8 cellular contexts compared by ENCODE assay signal in the genomic region with DNA sequence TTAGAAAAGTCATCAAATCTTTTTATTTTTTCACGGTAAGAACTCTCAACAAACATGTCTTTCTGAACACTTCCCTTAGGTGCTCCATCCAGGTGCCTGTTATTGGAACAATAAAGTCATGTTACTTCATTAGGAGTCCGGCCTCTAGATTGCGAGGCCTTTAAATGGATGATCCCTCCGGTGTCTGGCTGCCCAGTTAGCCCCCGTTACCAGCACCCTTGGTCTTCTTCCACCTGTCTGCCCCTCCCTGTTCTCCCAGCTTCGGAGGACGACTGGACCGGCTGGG. TPM values are rescaled to one million over a fixed set of nuclear protein-coding genes. Genes with fewer than 3 reads are reported as not detected.
DNase-seq lines count a peak whose midpoint lies in the region; ATAC-seq and TF ChIP-seq lines count a peak whose summit lies in the region.

No MANE protein-coding gene starts in this region.

- DNase-seq in activated CD8-positive, alpha-beta memory T cell treated with anti-CD3 and anti-CD28 coated beads, Interleukin-2, amount 10 ng/mL, durations not matched to agents 7 days and 5 days: no peak
- DNase-seq in activated CD8-positive, alpha-beta memory T cell treated with anti-CD3 and anti-CD28 coated beads for 24 hours: no peak
- no peak for DNase-seq in activated naive CD8-positive, alpha-beta T cell treated with anti-CD3 and anti-CD28 coated beads for 36 hours
- DNase-seq in left lung (no peak), thoracic aorta (ENCODE audit: low spot score) (no peak), NCI-H526 (lab: John Stamatoyannopoulos, UW) (no peak)
- DNase-seq in activated CD8-positive, alpha-beta memory T cell treated with anti-CD3 and anti-CD28 coated beads, Interleukin-2, amount 50 U/mL, for 4 hours: no peak

- H3K4me1 ChIP-seq in left lung (peaks cover 7 to 31% of the 10 kb centered on the region in 2 donors), thoracic aorta (ENCODE audit: control insufficient read depth in 1 of 2, low read depth in 2 of 2) (peaks cover 5 to 26% of the 10 kb centered on the region in 2 donors)

- H3K27ac ChIP-seq in left lung (peak overlapping the region; percentile 85 to 86), thoracic aorta (peak overlapping the region; percentile 73 to 86)

- H3K27me3 ChIP-seq in left lung (no peaks in the 10 kb centered on the region), thoracic aorta (replicated peaks; ENCODE audit: insufficient read depth) (no peaks in the 10 kb centered on the region)

- ATAC-seq in activated CD8-positive, alpha-beta memory T cell treated with anti-CD3 and anti-CD28 coated beads, Interleukin-2, amount 10 ng/mL, durations not matched to agents 7 days and 5 days: no peak
- ATAC-seq in left lung: no peak
- peak; percentile 4 for ATAC-seq in thoracic aorta (ENCODE audit: insufficient number of reproducible peaks, low FRiP score, low read depth)
- no peak for ATAC-seq in GM18868 (IDR thresholded peaks at IDR 0.05; ENCODE audit: unreplicated experiment)

- no peak for TF ChIP-seq CTCF in left lung (IDR thresholded peaks at IDR 0.05)
- no peak for TF ChIP-seq CTCF in thoracic aorta (IDR thresholded peaks at IDR 0.05)

- H3K27ac Mint-ChIP-seq in activated CD8-positive, alpha-beta memory T cell treated with anti-CD3 and anti-CD28 coated beads, Interleukin-2, amount 10 ng/mL, durations not matched to agents 7 days and 5 days: peak overlapping the region; percentile 98
- peak overlapping the region; percentile 97 for H3K27ac Mint-ChIP-seq in activated naive CD8-positive, alpha-beta T cell treated with anti-CD3 and anti-CD28 coated beads for 36 hours

- peaks cover 44% of the 10 kb centered on the region for H3K4me1 Mint-ChIP-seq in activated CD8-positive, alpha-beta memory T cell treated with anti-CD3 and anti-CD28 coated beads, Interleukin-2, amount 10 ng/mL, durations not matched to agents 7 days and 5 days
- peaks cover 41% of the 10 kb centered on the region for H3K4me1 Mint-ChIP-seq in activated naive CD8-positive, alpha-beta T cell treated with anti-CD3 and anti-CD28 coated beads for 36 hours

- intact Hi-C loops in left lung (cut with DNase I): no loop called here

- no peaks in the 10 kb centered on the region for H3K27me3 Mint-ChIP-seq in activated CD8-positive, alpha-beta memory T cell treated with anti-CD3 and anti-CD28 coated beads, Interleukin-2, amount 10 ng/mL, durations not matched to agents 7 days and 5 days
- peaks cover 7% of the 10 kb centered on the region for H3K27me3 Mint-ChIP-seq in activated naive CD8-positive, alpha-beta T cell treated with anti-CD3 and anti-CD28 coated beads for 36 hours

- CTCF ChIA-PET in activated CD8-positive, alpha-beta memory T cell treated with anti-CD3 and anti-CD28 coated beads, Interleukin-2, amount 10 ng/mL, durations not matched to agents 7 days and 5 days (lab: Charles Lee): interaction anchor here (0.5 to 8.6 kb wide), 20 partner anchors 9 to 521 kb away, joined by 3 to 97 read pairs (median 8); a partner anchor contains a TSS

- peak overlapping the region; percentile 99 for H3K4me3 Mint-ChIP-seq in activated CD8-positive, alpha-beta memory T cell treated with anti-CD3 and anti-CD28 coated beads, Interleukin-2, amount 10 ng/mL, durations not matched to agents 7 days and 5 days
- H3K4me3 Mint-ChIP-seq in activated naive CD8-positive, alpha-beta T cell treated with anti-CD3 and anti-CD28 coated beads for 36 hours: peak overlapping the region; percentile 94

- H3K4me3 ChIP-seq in left lung: peak overlapping the region; percentile 84 to 87
- H3K4me3 ChIP-seq in thoracic aorta: peak overlapping the region; percentile 90

- no peaks in the 10 kb centered on the region for H3K9me3 ChIP-seq in left lung
- H3K9me3 ChIP-seq in thoracic aorta: no peaks in the 10 kb centered on the region

- H3K36me3 ChIP-seq in left lung (peaks cover 0 to 40% of the 10 kb centered on the region in 2 donors), thoracic aorta (peaks cover 14% of the 10 kb centered on the region)

- H3K9me3 Mint-ChIP-seq in activated CD8-positive, alpha-beta memory T cell treated with anti-CD3 and anti-CD28 coated beads, Interleukin-2, amount 10 ng/mL, durations not matched to agents 7 days and 5 days (ENCODE audit: low read depth): no peaks in the 10 kb centered on the region
- no peaks in the 10 kb centered on the region for H3K9me3 Mint-ChIP-seq in activated naive CD8-positive, alpha-beta T cell treated with anti-CD3 and anti-CD28 coated beads for 36 hours

- peaks cover 36% of the 10 kb centered on the region for H3K36me3 Mint-ChIP-seq in activated CD8-positive, alpha-beta memory T cell treated with anti-CD3 and anti-CD28 coated beads, Interleukin-2, amount 10 ng/mL, durations not matched to agents 7 days and 5 days
- H3K36me3 Mint-ChIP-seq in activated naive CD8-positive, alpha-beta T cell treated with anti-CD3 and anti-CD28 coated beads for 36 hours: peaks cover 35% of the 10 kb centered on the region

RNA-seq across cellular contexts. Expression of a gene that starts 0.6 kb away (rescaled TPM):
- total RNA-seq in activated CD8-positive, alpha-beta memory T cell treated with anti-CD3 and anti-CD28 coated beads, Interleukin-2, amount 10 ng/mL, durations not matched to agents 7 days and 5 days: 100 to 1,000 TPM; 293 to 364 TPM
- total RNA-seq in activated naive CD8-positive, alpha-beta T cell treated with anti-CD3 and anti-CD28 coated beads for 36 hours: 100 to 1,000 TPM; 552 to 588 TPM
- total RNA-seq in left lung (100 to 1,000 TPM in 1 of 2 donors, 10 to 100 TPM in 1; 62.0 to 103 TPM), thoracic aorta (100 to 1,000 TPM in 1 of 2 donors, 10 to 100 TPM in 1; 53.2 to 111 TPM)

RNA-seq across cellular contexts. Expression of a gene that starts 12.7 kb away (rescaled TPM):
- total RNA-seq in activated CD8-positive, alpha-beta memory T cell treated with anti-CD3 and anti-CD28 coated beads, Interleukin-2, amount 10 ng/mL, durations not matched to agents 7 days and 5 days: 1,000 to 10,000 TPM; 3,748 to 4,271 TPM
- total RNA-seq in activated naive CD8-positive, alpha-beta T cell treated with anti-CD3 and anti-CD28 coated beads for 36 hours: 1,000 to 10,000 TPM; 5,444 to 5,630 TPM
- 1,000 to 10,000 TPM; 3,023 to 3,157 TPM for total RNA-seq in left lung
- 1,000 to 10,000 TPM in 1 of 2 donors, 100 to 1,000 TPM in 1; 923 to 1,490 TPM for total RNA-seq in thoracic aorta

RNA-seq across cellular contexts. Expression of a gene that starts 14.3 kb away (rescaled TPM):
- total RNA-seq in activated CD8-positive, alpha-beta memory T cell treated with anti-CD3 and anti-CD28 coated beads, Interleukin-2, amount 10 ng/mL, durations not matched to agents 7 days and 5 days: 10 to 100 TPM; 10.3 to 11.7 TPM
- 1 to 10 TPM; 6.9 to 7.2 TPM for total RNA-seq in activated naive CD8-positive, alpha-beta T cell treated with anti-CD3 and anti-CD28 coated beads for 36 hours
- 1 to 10 TPM; 6.0 to 8.7 TPM for total RNA-seq in left lung
- total RNA-seq in thoracic aorta: 1 to 10 TPM; 4.1 to 7.1 TPM

RNA-seq across cellular contexts. Expression of a gene that starts 23.8 kb away (rescaled TPM):
- total RNA-seq in activated CD8-positive, alpha-beta memory T cell treated with anti-CD3 and anti-CD28 coated beads, Interleukin-2, amount 10 ng/mL, durations not matched to agents 7 days and 5 days: 1 to 10 TPM in 1 of 2 experiments, under 1 TPM in 1; 0.94 to 1.8 TPM
- total RNA-seq in activated naive CD8-positive, alpha-beta T cell treated with anti-CD3 and anti-CD28 coated beads for 36 hours: under 1 TPM; 0.82 to 0.97 TPM
- total RNA-seq in left lung (10 to 100 TPM; 38.6 to 88.8 TPM), thoracic aorta (1 to 10 TPM; 1.1 to 3.2 TPM)

RNA-seq across cellular contexts. Expression of a gene that starts 24.3 kb away (rescaled TPM):
- 100 to 1,000 TPM; 225 to 241 TPM for total RNA-seq in activated CD8-positive, alpha-beta memory T cell treated with anti-CD3 and anti-CD28 coated beads, Interleukin-2, amount 10 ng/mL, durations not matched to agents 7 days and 5 days
- 100 to 1,000 TPM; 153 to 155 TPM for total RNA-seq in activated naive CD8-positive, alpha-beta T cell treated with anti-CD3 and anti-CD28 coated beads for 36 hours
- total RNA-seq in left lung: 100 to 1,000 TPM; 102 to 116 TPM
- 100 to 1,000 TPM; 113 to 128 TPM for total RNA-seq in thoracic aorta
